ENCODE assay signal across 20 cellular contexts in the genomic region with DNA sequence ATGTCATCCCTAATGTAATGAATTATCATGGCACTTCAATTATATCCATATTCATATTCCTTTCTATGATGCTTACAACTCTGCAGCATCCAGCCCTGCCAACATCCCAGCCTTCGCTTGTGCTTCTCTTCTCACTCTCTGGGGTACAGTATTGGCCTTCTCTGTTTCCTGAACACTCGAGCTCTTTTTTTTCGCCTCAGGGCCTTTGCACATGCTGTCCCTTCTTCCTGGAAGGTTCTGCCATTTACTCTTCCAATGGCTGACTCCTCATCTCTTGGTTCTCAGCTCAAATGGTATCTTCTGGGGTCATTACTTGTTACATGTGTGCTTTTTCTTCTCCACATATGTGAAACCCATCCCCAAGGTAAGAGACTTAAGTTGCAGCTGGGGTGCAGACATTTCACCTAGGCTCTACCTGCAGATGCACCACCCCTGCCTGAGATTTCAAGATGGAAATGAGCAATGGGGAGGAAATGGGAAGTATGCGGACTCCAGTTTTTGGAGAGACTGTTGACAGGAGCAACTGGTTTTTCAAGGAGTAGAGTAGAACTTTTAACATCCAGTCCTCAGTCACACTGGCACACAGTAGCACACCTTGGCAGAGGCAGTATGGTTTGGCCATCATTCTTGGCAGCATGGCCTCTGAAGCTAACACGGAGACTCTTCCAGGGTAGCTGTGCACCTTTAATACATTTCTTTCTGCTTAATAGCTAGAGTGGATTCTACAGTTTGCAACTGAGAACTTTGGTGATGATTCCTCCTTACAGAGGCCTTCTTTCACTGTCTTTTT. TPM values are rescaled to one million over a fixed set of nuclear protein-coding genes. Genes with fewer than 3 reads are reported as not detected.
A peak's percentile ranks its signal among the peaks of the same experiment; 100 is the strongest.
DNase-seq lines count a peak whose midpoint lies in the region; ATAC-seq, FAIRE-seq and TF ChIP-seq lines count a peak whose summit lies in the region.
"Had no signal": no experiment of that assay in that cellular context is flagged by ENCODE, and none has a peak within 500 bp of the region (broad histone marks: within the 10 kb centered on the region; RNA-seq: fewer than 3 reads in every experiment).

No MANE protein-coding gene starts in this region.

- intact Hi-C loops in left ventricle myocardium inferior (cut with micrococcal nuclease): no loop called here
- intact Hi-C loops in left cardiac atrium (cut with DNase I): no loop called here
- intact Hi-C loops in prostate gland (cut with DNase I): no loop called here

- H3K27ac ChIP-seq in left ventricle myocardium inferior (replicated peaks): peak overlapping the region; percentile 44
- H3K27ac ChIP-seq in HEK293 (ENCODE audit: extremely low read depth, low read depth, low read length): no peak overlapping the region
- no peak overlapping the region for H3K27ac ChIP-seq in prostate gland
- H3K27ac ChIP-seq: 22Rv1, A549 had no signal

- CTCF ChIA-PET in HEK293 (lab: Yijun Ruan, JAX): no interaction called here

- WGBS in prostate gland: 77% methylated on average over 5 of the region's 5 CpGs

- H3K27ac Mint-ChIP-seq in osteocyte (ENCODE audit: unreplicated experiment): no peak overlapping the region
- H3K27ac Mint-ChIP-seq: CD14-positive monocyte; CD4-positive, alpha-beta memory T cell had no signal

- TF ChIP-seq CTCF in left ventricle myocardium inferior (IDR thresholded peaks at IDR 0.05; ENCODE audit: borderline replicate concordance) (no peak), HEK293 (tag by site-specific recombination; IDR thresholded peaks at IDR 0.05) (no peak), bronchial epithelial cell (IDR thresholded peaks at IDR 0.05; ENCODE audit: insufficient read depth, low read length, severe bottlenecking) (no peak), prostate gland (IDR thresholded peaks at IDR 0.05) (no peak), osteocyte (IDR thresholded peaks at IDR 0.05) (no peak)

- POLR2A ChIA-PET in HEK293 (lab: Yijun Ruan, JAX): no interaction called here

- no peaks in the 10 kb centered on the region for H3K9me3 Mint-ChIP-seq in osteocyte (ENCODE audit: unreplicated experiment)

- H3K9me3 ChIP-seq in left ventricle myocardium inferior (replicated peaks) (no peaks in the 10 kb centered on the region), HEK293 (ENCODE audit: control insufficient read depth, insufficient read depth, low read depth, low read length) (no peaks in the 10 kb centered on the region), prostate gland (no peaks in the 10 kb centered on the region)
- H3K9me3 ChIP-seq: A549 had no signal

- FAIRE-seq in bronchial epithelial cell (lab: Jason Lieb, UNC): peak; percentile 58
- FAIRE-seq: A549, HTR-8/SVneo had no signal

- no peaks in the 10 kb centered on the region for H3K27me3 Mint-ChIP-seq in osteocyte (ENCODE audit: unreplicated experiment)

- no peak overlapping the region for H3K4me3 ChIP-seq in left ventricle myocardium inferior
- H3K4me3 ChIP-seq in HEK293 (ENCODE audit: low read depth, low read length): no peak overlapping the region
- no peak overlapping the region for H3K4me3 ChIP-seq in bronchial epithelial cell (ENCODE audit: low read depth, low read length)
- no peak overlapping the region for H3K4me3 ChIP-seq in prostate gland
- H3K4me3 ChIP-seq: A549 had no signal

- no peak overlapping the region for H3K4me3 Mint-ChIP-seq in osteocyte (ENCODE audit: unreplicated experiment)
- H3K4me3 Mint-ChIP-seq: CD14-positive monocyte; CD4-positive, alpha-beta memory T cell had no signal

- H3K36me3 ChIP-seq in left ventricle myocardium inferior: no peaks in the 10 kb centered on the region
- H3K36me3 ChIP-seq in HEK293 (ENCODE audit: control insufficient read depth in 2 of 2, insufficient read depth in 1 of 2, low read length in 2 of 2): peaks cover 0 to 18% of the 10 kb centered on the region in 2 experiments; a peak in 2 of 3 replicates
- H3K36me3 ChIP-seq in bronchial epithelial cell (ENCODE audit: control insufficient read depth, insufficient read depth, low read length): no peaks in the 10 kb centered on the region
- H3K36me3 ChIP-seq in prostate gland: no peaks in the 10 kb centered on the region

- H3K4me1 Mint-ChIP-seq in osteocyte (ENCODE audit: unreplicated experiment): no peaks in the 10 kb centered on the region
- H3K4me1 Mint-ChIP-seq: CD14-positive monocyte; CD4-positive, alpha-beta memory T cell; IgD-negative memory B cell had no signal

- peaks cover 10% of the 10 kb centered on the region for H3K36me3 Mint-ChIP-seq in osteocyte (ENCODE audit: unreplicated experiment)
- H3K36me3 Mint-ChIP-seq: CD14-positive monocyte had no signal

- DNase-seq in left ventricle myocardium inferior: no peak
- DNase-seq in left cardiac atrium: no peak
- DNase-seq in bronchial epithelial cell (ENCODE audit: low read depth): no peak
- peak; percentile 67 for DNase-seq in prostate gland (ENCODE audit: low spot score)
- DNase-seq in osteocyte (ENCODE audit: extremely low spot score, unreplicated experiment): no peak
- DNase-seq in NCI-H1417 treated with DMSO at 0.1 percent for 48 hours (lab: John Stamatoyannopoulos, UW): no peak
- DNase-seq: AML-193; CD4-positive, alpha-beta memory T cell; DMS79 treated with DMSO at 0.1 percent for 48 hours; GF-D8; GOT3; H7 had no signal

- H3K4me1 ChIP-seq in left ventricle myocardium inferior (peaks cover 17% of the 10 kb centered on the region), HEK293 (ENCODE audit: control insufficient read depth, insufficient read depth, low read length) (0 out of 2 replicates have a peak, but pooled peaks cover 3% of the 10 kb centered on the region), prostate gland (replicated peaks) (peaks cover 4% of the 10 kb centered on the region)
- H3K4me1 ChIP-seq: A549 had no signal

- TF ChIP-seq POLR2A in prostate gland (IDR thresholded peaks at IDR 0.05): no peak

- no peak for ATAC-seq in left cardiac atrium
- ATAC-seq in GM19328 (IDR thresholded peaks at IDR 0.05; ENCODE audit: unreplicated experiment): no peak
- ATAC-seq: A549, HCT116 had no signal

- H3K27me3 ChIP-seq in left ventricle myocardium inferior (ENCODE audit: low read depth) (no peaks in the 10 kb centered on the region), bronchial epithelial cell (ENCODE audit: control insufficient read depth, insufficient read depth, low read length) (no peaks in the 10 kb centered on the region), prostate gland (replicated peaks; ENCODE audit: insufficient read depth) (no peaks in the 10 kb centered on the region)

TF ChIP-seq in HEK293, 187 proteins besides CTCF, POLR2A, EP300 and RAD21:
- no peak for TF ChIP-seq ZNF449 (tag by site-specific recombination; IDR thresholded peaks at IDR 0.05)
- no peak for TF ChIP-seq ZBTB1 (tag by site-specific recombination; IDR thresholded peaks at IDR 0.05)
- peak; percentile 95 for TF ChIP-seq ZNF623 (tag by site-specific recombination; IDR thresholded peaks at IDR 0.05)
- no peak for TF ChIP-seq ZNF221 (tag by site-specific recombination; IDR thresholded peaks at IDR 0.05; ENCODE audit: borderline replicate concordance)
TF ChIP-seq in HEK293: peak in this region for 1.

RNA-seq across cellular contexts. Expression of gene DMC1, which starts 42.4 kb away (rescaled TPM):
- 1.0 TPM for total RNA-seq in left ventricle myocardium inferior
- 1 to 10 TPM; 1.2 to 1.4 TPM for total RNA-seq in left cardiac atrium
- 1.1 and 3.7 TPM in 2 replicates for total RNA-seq in bronchial epithelial cell
- 1 to 10 TPM in 1 of 2 donors, under 1 TPM in 1; 0.23 to 3.2 TPM for total RNA-seq in prostate gland
- 1.4 TPM in 2 replicates for total RNA-seq in osteocyte

RNA-seq across cellular contexts. Expression of gene FAM227A, which starts 43.8 kb away (rescaled TPM):
- total RNA-seq in left ventricle myocardium inferior (1.0 TPM), left cardiac atrium (under 1 TPM; 0.44 to 0.68 TPM), bronchial epithelial cell (0.26 and 0.38 TPM in 2 replicates), prostate gland (1 to 10 TPM; 1.0 to 2.2 TPM), osteocyte (2.7 and 3.5 TPM in 2 replicates)

RNA-seq across cellular contexts. Expression of gene CBY1, which starts 44.0 kb away (rescaled TPM):
- total RNA-seq in left ventricle myocardium inferior (44.4 TPM), left cardiac atrium (10 to 100 TPM; 36.0 to 39.1 TPM), bronchial epithelial cell (16.1 and 22.0 TPM in 2 replicates), prostate gland (10 to 100 TPM; 24.7 to 41.0 TPM), osteocyte (38.3 and 41.0 TPM in 2 replicates)
